17 cellular contexts compared by ENCODE assay signal in genomic region chr12:2988494-2988893, GRCh38. TPM values are rescaled to one million over a fixed set of nuclear protein-coding genes. Genes with fewer than 3 reads are reported as not detected.
DNase-seq lines count a peak whose midpoint lies in the region; ATAC-seq and TF ChIP-seq lines count a peak whose summit lies in the region.
"Had no signal": no experiment of that assay in that cellular context is flagged by ENCODE, and none has a peak within 500 bp of the region (broad histone marks: within the 10 kb centered on the region; RNA-seq: fewer than 3 reads in every experiment).

No MANE protein-coding gene starts in this region.

- no peak overlapping the region for H2AFZ ChIP-seq in trophoblast cell (ENCODE audit: insufficient read depth, low read length, poor library complexity)

- no peak overlapping the region for H3K4me2 ChIP-seq in trophoblast cell (ENCODE audit: low read length)

- 92 to 98% methylated on average over 4 to 5 of the region's 5 CpGs for whole genome bisulfite sequencing in endodermal cell (ENCODE audit: insufficient coverage in 1 of 2, insufficient read length in 1 of 2), 2 experiments
- no CpG with 5 or more reads among the region's 5 CpGs for WGBS in trophoblast cell (ENCODE audit: extremely low coverage, insufficient coverage, insufficient read length)

- H2BK120ac ChIP-seq in trophoblast cell (ENCODE audit: insufficient read depth, low read length, poor library complexity), result no peak overlapping the region

- H3K4me1 Mint-ChIP-seq in endodermal cell (peaks cover 5% of the 10 kb centered on the region), glutamatergic neuron (ENCODE audit: low read depth, unreplicated experiment) (peaks cover 7% of the 10 kb centered on the region)
- H3K4me1 Mint-ChIP-seq in CD4-positive, alpha-beta T cell (ENCODE audit: low read depth), result no peaks in the 10 kb centered on the region

- H3K36me3 ChIP-seq in NT2/D1 (ENCODE audit: insufficient read depth, insufficient read length, low read length), result peaks cover 36% of the 10 kb centered on the region
- peaks cover 31% of the 10 kb centered on the region for H3K36me3 ChIP-seq in endodermal cell (ENCODE audit: control insufficient read depth, insufficient read depth, low read length)
- H3K36me3 ChIP-seq in trophoblast cell (ENCODE audit: control insufficient read depth in 1 of 2, insufficient read depth in 2 of 2, low read length in 2 of 2), result peaks cover 4 to 5% of the 10 kb centered on the region in 2 experiments
- H3K36me3 ChIP-seq: BE2C had no signal

- peaks cover 2% of the 10 kb centered on the region for H3K79me2 ChIP-seq in trophoblast cell (ENCODE audit: control insufficient read depth, insufficient read depth, low read length, poor library complexity)

- no peak overlapping the region for H3K4me3 Mint-ChIP-seq in endodermal cell
- no peak overlapping the region for H3K4me3 Mint-ChIP-seq in glutamatergic neuron (ENCODE audit: unreplicated experiment)
- no peak overlapping the region for H3K4me3 Mint-ChIP-seq in CD4-positive, alpha-beta T cell
- H3K4me3 Mint-ChIP-seq: CD4-positive, CD25-positive, alpha-beta regulatory T cell; HFFc6 had no signal

- H3K27ac Mint-ChIP-seq in endodermal cell, result no peak overlapping the region
- H3K27ac Mint-ChIP-seq in glutamatergic neuron (ENCODE audit: unreplicated experiment), result no peak overlapping the region
- H3K27ac Mint-ChIP-seq in CD4-positive, alpha-beta T cell, result no peak overlapping the region
- H3K27ac Mint-ChIP-seq: CD4-positive, CD25-positive, alpha-beta regulatory T cell; HFFc6 had no signal

- H3K4ac ChIP-seq in trophoblast cell (ENCODE audit: low read depth, low read length), result no peak overlapping the region

- peaks cover 35% of the 10 kb centered on the region for H3K9me3 Mint-ChIP-seq in endodermal cell
- H3K9me3 Mint-ChIP-seq in glutamatergic neuron (ENCODE audit: unreplicated experiment), result peaks cover 8% of the 10 kb centered on the region
- H3K9me3 Mint-ChIP-seq in CD4-positive, alpha-beta T cell, result peaks cover 5% of the 10 kb centered on the region

- no peak for TF ChIP-seq CTCF in endodermal cell (conservative IDR thresholded peaks at IDR 0.05)
- no peak for TF ChIP-seq CTCF in glutamatergic neuron (IDR thresholded peaks at IDR 0.05; ENCODE audit: partially characterized antibody, unreplicated experiment)
- TF ChIP-seq CTCF in CD4-positive, alpha-beta T cell (IDR thresholded peaks at IDR 0.05), result no peak

- no peak overlapping the region for H2BK12ac ChIP-seq in trophoblast cell (ENCODE audit: low read length)

- H2BK5ac ChIP-seq in trophoblast cell (ENCODE audit: low read depth, low read length, poor library complexity), result no peak overlapping the region

- H3K9me3 ChIP-seq in NT2/D1 (ENCODE audit: insufficient read depth, low read length) (peaks cover 17% of the 10 kb centered on the region), endodermal cell (ENCODE audit: control insufficient read depth, low read length) (peaks cover 19% of the 10 kb centered on the region), trophoblast cell (ENCODE audit: insufficient read depth, low read depth, low read length) (peaks cover 3% of the 10 kb centered on the region)
- no peaks in the 10 kb centered on the region for H3K9me3 ChIP-seq in CD4-positive, alpha-beta T cell (ENCODE audit: control insufficient read depth, low read length)
- H3K9me3 ChIP-seq: BE2C had no signal

- CTCF ChIA-PET in CD4-positive, alpha-beta T cell (lab: Charles Lee), result no interaction called here

- POLR2A ChIA-PET in CD4-positive, alpha-beta T cell (lab: Charles Lee), result no interaction called here

- no peak overlapping the region for H4K8ac ChIP-seq in trophoblast cell (ENCODE audit: low read depth, low read length)

- H3K27me3 ChIP-seq in NT2/D1 (ENCODE audit: insufficient read depth, insufficient read length) (no peaks in the 10 kb centered on the region), endodermal cell (ENCODE audit: control insufficient read depth, insufficient read depth, low read length, poor library complexity, severe bottlenecking) (no peaks in the 10 kb centered on the region), trophoblast cell (ENCODE audit: insufficient read depth, low read length) (no peaks in the 10 kb centered on the region)
- H3K27me3 ChIP-seq in CD4-positive, alpha-beta T cell (ENCODE audit: control insufficient read depth, insufficient read depth, low read length), result no peaks in the 10 kb centered on the region
- H3K27me3 ChIP-seq: BE2C had no signal

- H4K12ac ChIP-seq in trophoblast cell (ENCODE audit: low read depth, low read length), result no peak overlapping the region

- H3K23ac ChIP-seq in trophoblast cell (ENCODE audit: low read length), result no peak overlapping the region

- H4K91ac ChIP-seq in trophoblast cell (ENCODE audit: low read depth, low read length), result no peak overlapping the region

- peaks cover 54% of the 10 kb centered on the region for H3K36me3 Mint-ChIP-seq in endodermal cell (ENCODE audit: low read depth)
- H3K36me3 Mint-ChIP-seq in glutamatergic neuron (ENCODE audit: unreplicated experiment), result peaks cover 11% of the 10 kb centered on the region
- H3K36me3 Mint-ChIP-seq in CD4-positive, alpha-beta T cell (ENCODE audit: low read depth), result no peaks in the 10 kb centered on the region
- H3K36me3 Mint-ChIP-seq: CD4-positive, CD25-positive, alpha-beta regulatory T cell had no signal

- no peak overlapping the region for H3K18ac ChIP-seq in trophoblast cell (ENCODE audit: low read length)

- H3K9ac ChIP-seq in NT2/D1 (ENCODE audit: insufficient read length, low read depth) (no peak overlapping the region), endodermal cell (ENCODE audit: extremely low read depth, low read length, poor library complexity, severe bottlenecking) (no peak overlapping the region), trophoblast cell (ENCODE audit: low read length) (no peak overlapping the region)

- H2AK5ac ChIP-seq in trophoblast cell (ENCODE audit: low read length), result peak overlapping the region; percentile 4

- H3K14ac ChIP-seq in trophoblast cell (ENCODE audit: low read length), result no peak overlapping the region

- no peak overlapping the region for H3K27ac ChIP-seq in endodermal cell (ENCODE audit: low read depth, low read length)
- no peak overlapping the region for H3K27ac ChIP-seq in trophoblast cell (ENCODE audit: low read depth, low read length)
- H3K27ac ChIP-seq in CD4-positive, alpha-beta T cell (ENCODE audit: low read depth, low read length), result no peak overlapping the region

- H3K4me3 ChIP-seq in NT2/D1 (ENCODE audit: insufficient read length, low read depth), result no peak overlapping the region
- peak overlapping the region; percentile 64 for H3K4me3 ChIP-seq in endodermal cell (ENCODE audit: low read length)
- no peak overlapping the region for H3K4me3 ChIP-seq in trophoblast cell (ENCODE audit: low read depth, low read length)
- H3K4me3 ChIP-seq: K562 had no signal

- no peaks in the 10 kb centered on the region for H3K27me3 Mint-ChIP-seq in endodermal cell (ENCODE audit: insufficient read depth)
- H3K27me3 Mint-ChIP-seq in glutamatergic neuron (ENCODE audit: unreplicated experiment), result peaks cover 6% of the 10 kb centered on the region
- H3K27me3 Mint-ChIP-seq in CD4-positive, alpha-beta T cell, result peaks cover 5% of the 10 kb centered on the region

- intact Hi-C loops in CD4-positive, alpha-beta T cell (cut with DNase I, micrococcal nuclease), result no loop called here

- H3K4me1 ChIP-seq in NT2/D1 (ENCODE audit: insufficient read depth, insufficient read length), result peaks cover 10% of the 10 kb centered on the region
- H3K4me1 ChIP-seq in endodermal cell (ENCODE audit: control insufficient read depth, insufficient read depth, low read length), result no peaks in the 10 kb centered on the region
- peaks cover 0 to 6% of the 10 kb centered on the region in 2 experiments for H3K4me1 ChIP-seq in trophoblast cell (ENCODE audit: control insufficient read depth in 1 of 2, insufficient read depth in 2 of 2, low read length in 2 of 2)
- H3K4me1 ChIP-seq: BE2C, Caco-2 had no signal

- DNase-seq in NT2/D1 (ENCODE audit: low read depth, low spot score), result peak; percentile 79
- DNase-seq in endodermal cell, result peak; percentile 65
- no peak for DNase-seq in trophoblast cell
- no peak for DNase-seq in glutamatergic neuron
- no peak for DNase-seq in CD4-positive, alpha-beta T cell
- DNase-seq in HCEC 1CT, result no peak
- DNase-seq: ACHN; BE2C; C1 segment of cervical spinal cord; Caco-2; CD4-positive, CD25-positive, alpha-beta regulatory T cell; GDM1; HFFc6; IMR-90 had no signal

- H3K79me1 ChIP-seq in trophoblast cell (ENCODE audit: low read length), result no peaks in the 10 kb centered on the region

- no peak for ATAC-seq in GM21528 (IDR thresholded peaks at IDR 0.05; ENCODE audit: low FRiP score, unreplicated experiment)
- ATAC-seq in CD4-positive, alpha-beta T cell (ENCODE audit: poor library complexity), result no peak
- ATAC-seq: HCT116, K562 had no signal

RNA-seq across cellular contexts. Expression of gene TEAD4, which starts 29.3 kb away (rescaled TPM):
- total RNA-seq in endodermal cell, result 10 to 100 TPM; 35.7 to 82.5 TPM
- polyA plus RNA-seq in endodermal cell (2013, experiment 1 of 2), result 18.6 TPM
- 17.4 TPM for polyA plus RNA-seq in endodermal cell (2013, experiment 2 of 2)
- polyA plus RNA-seq in trophoblast cell (2013), result 23.0 and 24.1 TPM in 2 replicates
- 3.8 TPM for total RNA-seq in glutamatergic neuron (ENCODE audit: unreplicated experiment)
- not detected for total RNA-seq in CD4-positive, alpha-beta T cell
- total RNA-seq: CD4-positive, CD25-positive, alpha-beta regulatory T cell had no signal
- polyA plus RNA-seq: CD4-positive, CD25-positive, alpha-beta regulatory T cell had no signal

Comparison
In these comparisons a context has a peak if more than half of its experiments do, and no peak if none do; other contexts are left out.
1. DNase-seq: peak in NT2/D1 (single experiment) and endodermal cell (single experiment); none in trophoblast cell (0 of 2), glutamatergic neuron (single experiment), CD4-positive, alpha-beta T cell (0 of 10) and HCEC 1CT (single experiment).